8 cellular contexts compared by ENCODE assay signal in the genomic region with DNA sequence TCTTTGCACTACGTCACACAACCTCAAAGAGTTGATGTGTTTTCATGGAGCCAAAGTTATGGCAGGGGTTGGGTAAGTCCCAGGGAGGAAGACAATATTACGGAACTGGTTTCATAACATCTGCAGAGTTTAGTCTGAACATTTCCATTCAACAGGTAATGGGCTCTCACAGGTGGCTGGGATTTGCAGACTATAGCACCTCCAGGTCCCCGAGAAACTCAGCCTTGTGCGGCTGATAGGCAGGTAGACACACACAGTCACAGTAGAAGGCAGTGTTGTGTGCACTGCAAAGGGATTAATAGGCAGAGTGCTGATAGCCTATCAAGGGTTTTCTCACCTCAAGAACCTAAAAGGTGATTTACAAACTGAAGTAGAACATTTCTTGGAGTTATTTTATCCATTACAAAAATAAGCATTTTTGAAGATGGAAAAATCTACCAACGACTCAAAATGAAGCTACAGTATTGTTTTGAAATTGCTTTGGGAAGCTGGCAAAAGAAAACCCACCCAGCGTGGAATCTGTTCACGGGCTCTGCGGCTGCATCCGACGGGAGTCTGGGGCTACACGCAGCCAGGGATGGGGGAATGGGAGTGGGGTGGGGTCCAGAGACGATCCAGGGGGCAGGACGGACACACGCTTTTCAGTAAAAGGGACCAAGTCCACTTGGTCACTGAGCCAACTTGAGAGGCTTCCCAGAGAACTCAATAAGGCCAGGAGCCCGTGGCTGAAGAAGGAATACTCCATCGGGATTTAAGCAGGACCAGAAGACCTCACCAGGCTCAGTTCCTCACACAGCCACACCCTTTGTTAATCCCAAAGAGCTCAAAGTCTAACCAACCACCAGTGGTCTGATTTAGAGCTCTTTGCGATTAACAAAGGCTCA.
DNase-seq lines count a peak whose midpoint lies in the region; ATAC-seq and TF ChIP-seq lines count a peak whose summit lies in the region.

No MANE protein-coding gene starts in this region.

- intact Hi-C loops in CD8-positive, alpha-beta T cell (cut with DNase I, micrococcal nuclease) = loop anchor here in 1 of 2 experiments (5.0 kb wide), 1 partner anchor 89 kb away; no protein-coding TSS in a partner anchor
- intact Hi-C loops in mammary epithelial cell (cut with micrococcal nuclease) = no loop called here
- intact Hi-C loops in left lung (cut with DNase I) = loop anchor here in 1 of 2 donors (10.0 kb wide), 1 partner anchor 77 kb away; no protein-coding TSS in a partner anchor

- 65% methylated on average over 12 of the region's 17 CpGs for WGBS in mammary epithelial cell (ENCODE audit: low coverage, missing lambda C conversion rate)

- peak overlapping the region; percentile 73 for H3K4me3 ChIP-seq in CD8-positive, alpha-beta T cell (ENCODE audit: low read depth, low read length)
- H3K4me3 ChIP-seq in mammary epithelial cell (replicated peaks in 1 of 3; ENCODE audit: insufficient read depth in 1 of 3, low read depth in 2 of 3, low read length in 3 of 3) (no peak overlapping the region), left lung (peak overlapping the region; percentile 86 to 90), thoracic aorta (peak overlapping the region; percentile 98)

- no peaks in the 10 kb centered on the region for H3K9me3 Mint-ChIP-seq in CD8-positive, alpha-beta T cell

- H2AFZ ChIP-seq in mammary epithelial cell (ENCODE audit: low read depth, low read length) = no peak overlapping the region

- H3K4me1 Mint-ChIP-seq in CD8-positive, alpha-beta T cell (ENCODE audit: low read depth) = peaks cover 62% of the 10 kb centered on the region

- DNase-seq in CD8-positive, alpha-beta T cell = peak in 1 of 7 experiments; percentile 36
- peak; percentile 67 for DNase-seq in HuH-7 (ENCODE audit: low spot score)
- no peak for DNase-seq in mammary epithelial cell
- no peak for DNase-seq in left lung
- DNase-seq in thoracic aorta (ENCODE audit: low spot score) = no peak
- DNase-seq in H4 (ENCODE audit: low spot score) = no peak
- DNase-seq in NCI-H187 (lab: John Stamatoyannopoulos, UW) = no peak

- no peaks in the 10 kb centered on the region for H4K20me1 ChIP-seq in mammary epithelial cell (ENCODE audit: insufficient read depth, low read length)

- no peak for ATAC-seq in CD8-positive, alpha-beta T cell
- ATAC-seq in left lung (peak; percentile 16), thoracic aorta (ENCODE audit: insufficient number of reproducible peaks, low FRiP score, low read depth) (no peak), HG03565 (IDR thresholded peaks at IDR 0.05; ENCODE audit: unreplicated experiment) (no peak)

- no peaks in the 10 kb centered on the region for H3K79me2 ChIP-seq in mammary epithelial cell (ENCODE audit: insufficient read depth, low read length)

- peak overlapping the region; percentile 70 for H3K27ac ChIP-seq in CD8-positive, alpha-beta T cell (ENCODE audit: low read depth, low read length)
- H3K27ac ChIP-seq in mammary epithelial cell (ENCODE audit: insufficient read depth, low read depth, low read length) (no peak overlapping the region), left lung (peak overlapping the region; percentile 79 to 83), thoracic aorta (peak overlapping the region; percentile 90 to 96)

- no TSS peak for BruUV-seq in mammary epithelial cell (replicated peaks; lab: Mats Ljungman, UMichigan)

- POLR2A ChIA-PET in CD8-positive, alpha-beta T cell (lab: Charles Lee) = interaction anchor here (0.7 to 1.6 kb wide), 5 partner anchors 25 to 103 kb away, joined by 3 to 8 read pairs (median 4); a partner anchor contains a TSS

- peak overlapping the region; percentile 92 for H3K27ac Mint-ChIP-seq in CD8-positive, alpha-beta T cell

- TF ChIP-seq CTCF in CD8-positive, alpha-beta T cell (IDR thresholded peaks at IDR 0.05) = no peak
- TF ChIP-seq CTCF in mammary epithelial cell (conservative IDR thresholded peaks at IDR 0.05 in 1 of 2, IDR thresholded peaks at IDR 0.05 in 1 of 2; ENCODE audit: extremely low read depth in 1 of 2, insufficient read depth in 1 of 2, low read depth in 1 of 2, low read length in 2 of 2) (no peak), left lung (IDR thresholded peaks at IDR 0.05) (no peak), thoracic aorta (IDR thresholded peaks at IDR 0.05) (no peak)

- H3K27me3 Mint-ChIP-seq in CD8-positive, alpha-beta T cell (ENCODE audit: low read depth) = no peaks in the 10 kb centered on the region

- no peaks in the 10 kb centered on the region for H3K36me3 Mint-ChIP-seq in CD8-positive, alpha-beta T cell

- peaks cover 42% of the 10 kb centered on the region for H3K4me1 ChIP-seq in CD8-positive, alpha-beta T cell (ENCODE audit: insufficient read depth, low read length)
- peaks cover 6% of the 10 kb centered on the region for H3K4me1 ChIP-seq in mammary epithelial cell (ENCODE audit: insufficient read depth, low read length)
- H3K4me1 ChIP-seq in left lung = peaks cover 0 to 33% of the 10 kb centered on the region in 2 donors
- peaks cover 19 to 49% of the 10 kb centered on the region in 2 donors for H3K4me1 ChIP-seq in thoracic aorta (ENCODE audit: control insufficient read depth in 1 of 2, low read depth in 2 of 2)

- in situ Hi-C loops in mammary epithelial cell (cut with MboI; ENCODE audit: low sequenced_read_pairs in 2 of 2) = loop anchor here in 1 of 2 donors (25.0 kb wide), 1 partner anchor 219 kb away; no protein-coding TSS in a partner anchor

- CTCF ChIA-PET in CD8-positive, alpha-beta T cell (lab: Charles Lee) = interaction anchor here (0.6 to 9.1 kb wide), 10 partner anchors 11 to 103 kb away, joined by 3 to 108 read pairs (median 4); a partner anchor contains a TSS
- CTCF ChIA-PET in mammary epithelial cell (lab: Charles Lee; ENCODE audit: low non-redundant PET) = no interaction called here

- H3K4me2 ChIP-seq in mammary epithelial cell (ENCODE audit: insufficient read depth, low read depth, low read length) = peak overlapping the region; percentile 86

- dilution Hi-C loops in mammary epithelial cell (cut with HindIII; ENCODE audit: low sequenced_read_pairs) = no loop called here

- H3K27me3 ChIP-seq in CD8-positive, alpha-beta T cell (ENCODE audit: insufficient read depth, low read length) = no peaks in the 10 kb centered on the region
- peaks cover 38% of the 10 kb centered on the region for H3K27me3 ChIP-seq in mammary epithelial cell (ENCODE audit: insufficient read depth, low read length)
- no peaks in the 10 kb centered on the region for H3K27me3 ChIP-seq in left lung
- H3K27me3 ChIP-seq in thoracic aorta (replicated peaks; ENCODE audit: insufficient read depth) = no peaks in the 10 kb centered on the region

- no peak overlapping the region for H3K9ac ChIP-seq in mammary epithelial cell (ENCODE audit: insufficient read depth, low read length)

- no peaks in the 10 kb centered on the region for H3K9me3 ChIP-seq in CD8-positive, alpha-beta T cell (ENCODE audit: low read length)
- H3K9me3 ChIP-seq in mammary epithelial cell (replicated peaks; ENCODE audit: insufficient read depth, low read length) (no peaks in the 10 kb centered on the region), left lung (no peaks in the 10 kb centered on the region), thoracic aorta (no peaks in the 10 kb centered on the region)

- no peaks in the 10 kb centered on the region for H3K36me3 ChIP-seq in CD8-positive, alpha-beta T cell (ENCODE audit: insufficient read depth, low read length)
- H3K36me3 ChIP-seq in mammary epithelial cell (ENCODE audit: insufficient read depth, low read length) (no peaks in the 10 kb centered on the region), left lung (no peaks in the 10 kb centered on the region), thoracic aorta (no peaks in the 10 kb centered on the region)

- peak overlapping the region; percentile 91 for H3K4me3 Mint-ChIP-seq in CD8-positive, alpha-beta T cell

Comparison
In these comparisons a context has a peak if more than half of its experiments do, and no peak if none do; other contexts are left out.
1. H3K4me3 ChIP-seq: peak in CD8-positive, alpha-beta T cell (single experiment), left lung (2 of 2) and thoracic aorta (single experiment); none in mammary epithelial cell (0 of 3).